In the genomic region with DNA sequence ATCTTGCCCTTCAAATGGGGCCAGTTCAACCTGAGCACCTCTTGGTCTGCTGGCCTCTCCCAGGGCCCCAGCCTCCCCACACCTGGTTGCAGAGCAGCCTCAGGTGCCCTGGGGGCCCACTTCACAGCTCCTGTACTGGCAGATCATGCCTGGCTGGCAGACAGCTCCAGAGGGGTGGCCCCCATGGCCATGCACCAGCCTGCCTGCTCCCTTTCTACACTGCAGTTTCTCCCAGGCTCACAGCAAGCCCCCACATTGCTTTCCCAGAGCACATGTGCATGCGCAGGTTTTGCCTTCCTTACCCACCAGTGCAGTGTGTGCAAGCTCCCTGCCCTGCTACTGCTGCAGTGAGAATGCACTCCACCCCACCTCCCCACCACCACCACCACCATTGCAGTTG, we compare ENCODE assay signal across 26 cellular contexts. TPM values are rescaled to one million over a fixed set of nuclear protein-coding genes. Genes with fewer than 3 reads are reported as not detected.
DNase-seq lines count a peak whose midpoint lies in the region; ATAC-seq, FAIRE-seq and TF ChIP-seq lines count a peak whose summit lies in the region.
"Had no signal": no experiment of that assay in that cellular context is flagged by ENCODE, and none has a peak within 500 bp of the region (broad histone marks: within the 10 kb centered on the region; RNA-seq: fewer than 3 reads in every experiment).

No MANE protein-coding gene starts in this region.

- no peak overlapping the region for H3K27ac Mint-ChIP-seq in activated CD4-positive, alpha-beta memory T cell treated with anti-CD3 and anti-CD28 coated beads, Interleukin-2, amount 10 ng/mL, durations not matched to agents 7 days and 5 days
- H3K27ac Mint-ChIP-seq: CD14-positive monocyte; CD4-positive, alpha-beta memory T cell; CD4-positive, CD25-positive, alpha-beta regulatory T cell; CD8-positive, alpha-beta memory T cell had no signal

- no peak overlapping the region for H3K4me2 ChIP-seq in OCI-LY7 (ENCODE audit: low read length)
- H3K4me2 ChIP-seq: BLaER1 had no signal

- intact Hi-C loops in kidney (cut with DNase I): no loop called here
- intact Hi-C loops in OCI-LY7 (cut with micrococcal nuclease; ENCODE audit: unreplicated experiment): no loop called here

- H4K20me1 ChIP-seq in OCI-LY7 (ENCODE audit: insufficient read depth, low read length): no peaks in the 10 kb centered on the region
- H4K20me1 ChIP-seq: BLaER1 had no signal

- H2AFZ ChIP-seq in OCI-LY7 (ENCODE audit: low read length): no peak overlapping the region

- no TSS peak for BruUV-seq in OCI-LY7 (replicated peaks; lab: Mats Ljungman, UMichigan)

- no peak overlapping the region for H3K9ac ChIP-seq in kidney (ENCODE audit: low read length in 2 of 2)
- H3K9ac ChIP-seq: BLaER1 had no signal

- no peaks in the 10 kb centered on the region for H3K79me2 ChIP-seq in OCI-LY7 (ENCODE audit: insufficient read depth, low read depth, low read length)

- H3K27ac ChIP-seq in VCaP (peak overlapping the region; percentile 19; the same call in 1 of the 2 replicates), kidney (ENCODE audit: low read depth in 2 of 2, low read length in 2 of 2) (no peak overlapping the region), OCI-LY7 (ENCODE audit: low read depth, low read length, poor library complexity, severe bottlenecking) (no peak overlapping the region)
- H3K27ac ChIP-seq: BLaER1 had no signal

- ATAC-seq in HG02588 (IDR thresholded peaks at IDR 0.05; ENCODE audit: unreplicated experiment): no peak

- TF ChIP-seq CTCF in VCaP (conservative IDR thresholded peaks at IDR 0.05) (no peak), kidney (IDR thresholded peaks at IDR 0.05; ENCODE audit: borderline replicate concordance, extremely low read depth, insufficient read depth) (no peak), OCI-LY7 (conservative IDR thresholded peaks at IDR 0.05; ENCODE audit: low read length) (no peak)

- CTCF ChIA-PET in OCI-LY7 (lab: Charles Lee; ENCODE audit: unreplicated experiment): no interaction called here
- CTCF ChIA-PET in activated CD4-positive, alpha-beta memory T cell treated with anti-CD3 and anti-CD28 coated beads, Interleukin-2, amount 10 ng/mL, durations not matched to agents 7 days and 5 days (lab: Charles Lee): no interaction called here

- H3K4me1 ChIP-seq in kidney (ENCODE audit: control insufficient read depth in 1 of 2, insufficient read depth in 1 of 2, low read depth in 1 of 2, low read length in 2 of 2) (peaks cover 0 to 10% of the 10 kb centered on the region in 2 donors), OCI-LY7 (ENCODE audit: insufficient read depth, low read length, poor library complexity, severe bottlenecking) (no peaks in the 10 kb centered on the region)

- FAIRE-seq in kidney (lab: Jason Lieb, UNC): no peak
- FAIRE-seq: A204.1, G401.6, GM12891, GM19239 had no signal

- H3K9me2 ChIP-seq in OCI-LY7 (ENCODE audit: insufficient read depth, low read length): no peaks in the 10 kb centered on the region

- H3K4me3 Mint-ChIP-seq in activated CD4-positive, alpha-beta memory T cell treated with anti-CD3 and anti-CD28 coated beads, Interleukin-2, amount 10 ng/mL, durations not matched to agents 7 days and 5 days: no peak overlapping the region
- H3K4me3 Mint-ChIP-seq: CD14-positive monocyte; CD4-positive, CD25-positive, alpha-beta regulatory T cell; CD8-positive, alpha-beta memory T cell had no signal

- peaks cover 10% of the 10 kb centered on the region for H3K36me3 Mint-ChIP-seq in activated CD4-positive, alpha-beta memory T cell treated with anti-CD3 and anti-CD28 coated beads, Interleukin-2, amount 10 ng/mL, durations not matched to agents 7 days and 5 days (ENCODE audit: low read depth)
- H3K36me3 Mint-ChIP-seq: CD14-positive monocyte had no signal

- H3K9me3 ChIP-seq in kidney (ENCODE audit: control insufficient read depth in 1 of 2, low read length in 2 of 2): no peaks in the 10 kb centered on the region
- H3K9me3 ChIP-seq in OCI-LY7 (ENCODE audit: low read length): no peaks in the 10 kb centered on the region

- H3K9me3 Mint-ChIP-seq in activated CD4-positive, alpha-beta memory T cell treated with anti-CD3 and anti-CD28 coated beads, Interleukin-2, amount 10 ng/mL, durations not matched to agents 7 days and 5 days: peaks cover 12% of the 10 kb centered on the region

- no peaks in the 10 kb centered on the region for H3K4me1 Mint-ChIP-seq in activated CD4-positive, alpha-beta memory T cell treated with anti-CD3 and anti-CD28 coated beads, Interleukin-2, amount 10 ng/mL, durations not matched to agents 7 days and 5 days
- H3K4me1 Mint-ChIP-seq: CD14-positive monocyte; CD4-positive, CD25-positive, alpha-beta regulatory T cell; CD8-positive, alpha-beta memory T cell had no signal

- H3K4me3 ChIP-seq in kidney (ENCODE audit: low read length in 2 of 2) (no peak overlapping the region), OCI-LY7 (ENCODE audit: low read depth, low read length, poor library complexity, severe bottlenecking) (no peak overlapping the region)
- H3K4me3 ChIP-seq: BLaER1 had no signal

- no peaks in the 10 kb centered on the region for H3K36me3 ChIP-seq in kidney (ENCODE audit: control insufficient read depth in 1 of 2, insufficient read depth in 2 of 2, low read length in 2 of 2)
- no peaks in the 10 kb centered on the region for H3K36me3 ChIP-seq in OCI-LY7 (ENCODE audit: insufficient read depth, low read length)
- H3K36me3 ChIP-seq: BE2C, BLaER1 had no signal

- POLR2A ChIA-PET in OCI-LY7 (lab: Charles Lee): no interaction called here
- POLR2A ChIA-PET in activated CD4-positive, alpha-beta memory T cell treated with anti-CD3 and anti-CD28 coated beads, Interleukin-2, amount 10 ng/mL, durations not matched to agents 7 days and 5 days (lab: Charles Lee): no interaction called here

- DNase-seq in kidney (peak; percentile 45), OCI-LY7 (ENCODE audit: low spot score) (no peak)
- DNase-seq in activated CD4-positive, alpha-beta memory T cell treated with anti-CD3 and anti-CD28 coated beads, Interleukin-2, amount 10 ng/mL, durations not matched to agents 7 days and 5 days: no peak
- DNase-seq: 8988T; ACHN; BE2C; C1 segment of cervical spinal cord; CD4-positive, alpha-beta memory T cell; CD4-positive, CD25-positive, alpha-beta regulatory T cell; CD8-positive, alpha-beta memory T cell; COR-L47; DMS 273 treated with DMSO at 0.1 percent for 48 hours; DMS153; DMS53; DMS79; DND-41; GF-D8 had no signal

- peaks cover 4% of the 10 kb centered on the region for H3K27me3 Mint-ChIP-seq in activated CD4-positive, alpha-beta memory T cell treated with anti-CD3 and anti-CD28 coated beads, Interleukin-2, amount 10 ng/mL, durations not matched to agents 7 days and 5 days

RNA-seq across cellular contexts. Expression of a gene that starts 9.8 kb away (rescaled TPM):
- total RNA-seq in kidney: 37.0 TPM
- 12.4 TPM for polyA plus RNA-seq in kidney (ENCODE audit: insufficient read depth, low read depth, low replicate concordance)
- 18.9 and 24.9 TPM in 2 replicates for total RNA-seq in OCI-LY7 (2014; rRNA removed; shearing (Covaris generic))
- 20.1 and 25.8 TPM in 2 replicates for total RNA-seq in OCI-LY7 (2022)
- 10 to 100 TPM; 22.8 to 24.6 TPM for total RNA-seq in activated CD4-positive, alpha-beta memory T cell treated with anti-CD3 and anti-CD28 coated beads, Interleukin-2, amount 10 ng/mL, durations not matched to agents 7 days and 5 days

RNA-seq across cellular contexts. Expression of a gene that starts 21.2 kb away (rescaled TPM):
- total RNA-seq in kidney (5.8 TPM), OCI-LY7 (2022) (0.28 TPM in 1 of 2 replicates, not detected in the other)
- 2.7 TPM for polyA plus RNA-seq in kidney (ENCODE audit: insufficient read depth, low read depth, low replicate concordance)
- 0.33 TPM in 1 of 2 replicates, not detected in the other for total RNA-seq in OCI-LY7 (2014; rRNA removed; shearing (Covaris generic))
- total RNA-seq in activated CD4-positive, alpha-beta memory T cell treated with anti-CD3 and anti-CD28 coated beads, Interleukin-2, amount 10 ng/mL, durations not matched to agents 7 days and 5 days: not detected
- total RNA-seq: CD8-positive, alpha-beta memory T cell; Daoy had no signal
- polyA plus RNA-seq: CD14-positive monocyte; CD4-positive, alpha-beta memory T cell; CD4-positive, CD25-positive, alpha-beta regulatory T cell; CD8-positive, alpha-beta memory T cell had no signal
